Comparison of ENCODE assay signal across 18 cellular contexts in the genomic region with DNA sequence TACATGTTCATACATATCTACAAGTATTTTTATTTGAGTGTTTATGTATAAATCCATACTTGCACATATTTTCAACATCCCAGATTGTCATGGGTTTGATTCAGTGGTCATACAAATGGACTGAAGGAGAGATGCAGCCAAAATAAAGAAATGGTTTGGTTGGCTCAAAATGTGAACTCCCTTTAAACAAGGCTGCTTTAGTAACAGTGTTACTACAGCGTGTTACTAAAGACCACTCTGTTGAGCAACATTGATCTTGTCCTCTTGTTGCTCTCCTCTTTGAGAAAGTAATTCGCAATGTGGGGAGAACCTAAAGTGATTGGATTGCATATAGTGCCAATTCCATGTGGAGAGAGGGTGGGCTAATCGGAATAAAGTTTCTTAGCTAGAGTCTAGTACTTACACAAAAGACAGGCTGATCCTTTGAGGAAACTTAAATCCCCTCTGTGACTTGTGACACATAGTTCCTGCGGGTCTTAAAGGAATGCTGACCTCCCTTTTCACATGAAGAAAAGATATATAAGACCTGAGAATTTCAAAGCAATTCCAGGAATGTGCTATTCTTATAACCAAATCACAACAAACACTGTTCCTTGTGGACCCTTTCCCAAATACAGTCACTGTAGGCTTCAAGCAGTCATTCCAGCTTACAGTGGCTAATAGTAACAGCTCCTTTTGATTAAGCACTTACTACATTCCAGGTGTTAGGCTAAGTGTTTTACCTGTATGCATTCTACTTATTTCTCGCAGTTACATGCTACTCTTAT.
"Had no signal": no experiment of that assay in that cellular context is flagged by ENCODE, and none has a peak within 500 bp of the region (broad histone marks: within the 10 kb centered on the region; RNA-seq: fewer than 3 reads in every experiment).

No MANE protein-coding gene starts in this region.

- H3K36me3 ChIP-seq: sigmoid colon had no signal

- H3K4me3 ChIP-seq: sigmoid colon had no signal

- H3K27ac Mint-ChIP-seq: activated CD8-positive, alpha-beta T cell treated with anti-CD3 and anti-CD28 coated beads, Interleukin-2, amount 10 ng/mL, durations not matched to agents 7 days and 5 days; activated naive CD4-positive, alpha-beta T cell treated with anti-CD3 and anti-CD28 coated beads, Interleukin-2, amount 50 U/mL, for 24 hours; activated T-helper 1 cell treated with anti-CD3 and anti-CD28 coated beads, Interleukin-12 subunit alpha, Interleukin-12 subunit beta, Interleukin-2, Interleukin-4 antibody, amounts not matched to agents 30 ng/mL and 10 ng/mL and 1 ng/mL, durations not matched to agents 14 hours and 24 hours and 36 hours; nephron progenitor cell had no signal

- H3K27me3 ChIP-seq: sigmoid colon had no signal

- H3K4me1 Mint-ChIP-seq: activated naive CD4-positive, alpha-beta T cell treated with anti-CD3 and anti-CD28 coated beads, Interleukin-2, amount 50 U/mL, for 24 hours; nephron progenitor cell had no signal

- H3K27ac ChIP-seq: sigmoid colon had no signal

- H3K4me1 ChIP-seq: sigmoid colon had no signal

- H3K36me3 Mint-ChIP-seq: activated naive CD4-positive, alpha-beta T cell treated with anti-CD3 and anti-CD28 coated beads, Interleukin-2, amount 50 U/mL, for 24 hours had no signal

- H3K9me3 Mint-ChIP-seq: activated naive CD4-positive, alpha-beta T cell treated with anti-CD3 and anti-CD28 coated beads, Interleukin-2, amount 50 U/mL, for 24 hours; activated T-helper 1 cell treated with anti-CD3 and anti-CD28 coated beads, Interleukin-12 subunit alpha, Interleukin-12 subunit beta, Interleukin-2, Interleukin-4 antibody, amounts not matched to agents 30 ng/mL and 10 ng/mL and 1 ng/mL, durations not matched to agents 14 hours and 24 hours and 36 hours had no signal

- H3K4me3 Mint-ChIP-seq: activated CD8-positive, alpha-beta T cell treated with anti-CD3 and anti-CD28 coated beads, Interleukin-2, amount 10 ng/mL, durations not matched to agents 7 days and 5 days; activated naive CD4-positive, alpha-beta T cell treated with anti-CD3 and anti-CD28 coated beads, Interleukin-2, amount 50 U/mL, for 24 hours; activated T-helper 1 cell treated with anti-CD3 and anti-CD28 coated beads, Interleukin-12 subunit alpha, Interleukin-12 subunit beta, Interleukin-2, Interleukin-4 antibody, amounts not matched to agents 30 ng/mL and 10 ng/mL and 1 ng/mL, durations not matched to agents 14 hours and 24 hours and 36 hours; nephron progenitor cell had no signal

- DNase-seq: activated CD4-positive, alpha-beta T cell treated with anti-CD3 and anti-CD28 coated beads for 1 hour; activated CD4-positive, alpha-beta T cell treated with anti-CD3 and anti-CD28 coated beads, Interleukin-2, amount 50 U/mL, for 1 hour; activated CD8-positive, alpha-beta T cell treated with anti-CD3 and anti-CD28 coated beads, Interleukin-2, amount 10 ng/mL, durations not matched to agents 7 days and 5 days; activated gamma-delta T cell treated with Interleukin-2 at 50 U/mL for 16 hours; anterior cingulate cortex; cerebellar nuclear complex; foreskin melanocyte; hippocampal formation; islet precursor cell; left cardiac atrium; nephron progenitor cell; nucleus accumbens; sigmoid colon; stimulated activated CD4-positive, alpha-beta T cell treated with anti-CD3 and anti-CD28 coated beads, Interleukin-4, amount 100 ng/mL, for 1 hour; stimulated activated naive CD4-positive, alpha-beta T cell; T-helper 1 cell had no signal

- H3K9me3 ChIP-seq: sigmoid colon had no signal
